Comparison of ENCODE assay signal across 19 cellular contexts in the genomic region with DNA sequence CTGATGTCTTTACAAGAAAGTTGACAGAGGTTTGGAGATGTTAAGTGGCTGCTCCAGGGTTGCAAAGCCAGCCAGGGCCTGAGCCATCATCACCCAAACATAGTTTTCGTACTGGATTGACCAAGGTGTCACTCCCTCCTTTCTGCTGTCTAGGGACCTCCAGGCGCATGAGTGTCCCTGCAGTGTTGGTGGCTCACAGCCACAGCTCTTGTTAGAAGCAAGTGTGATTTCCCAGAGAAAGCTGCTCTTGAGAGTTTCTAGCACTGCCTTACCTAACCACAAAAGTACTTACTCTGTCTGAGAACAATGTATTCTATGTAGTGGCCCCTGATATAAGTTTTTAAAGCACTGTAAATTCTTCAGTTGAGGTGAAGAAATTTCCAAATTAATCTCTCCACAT.
DNase-seq lines count a peak whose midpoint lies in the region; ATAC-seq, FAIRE-seq and TF ChIP-seq lines count a peak whose summit lies in the region.
"Had no signal": no experiment of that assay in that cellular context is flagged by ENCODE, and none has a peak within 500 bp of the region (broad histone marks: within the 10 kb centered on the region; RNA-seq: fewer than 3 reads in every experiment).

No MANE protein-coding gene starts in this region.

- H3K9me2 ChIP-seq in MM.1S (replicated peaks; ENCODE audit: insufficient read depth, low read length): no peaks in the 10 kb centered on the region

- no peak for TF ChIP-seq CTCF in MM.1S (IDR thresholded peaks at IDR 0.05; ENCODE audit: low read length)
- no peak for TF ChIP-seq CTCF in astrocyte (IDR thresholded peaks at IDR 0.05; ENCODE audit: insufficient read depth, low read depth, low read length)
- TF ChIP-seq CTCF in nephron progenitor cell (IDR thresholded peaks at IDR 0.05): no peak
- no peak for TF ChIP-seq CTCF in Peyer's patch (IDR thresholded peaks at IDR 0.05)

- H3K36me3 Mint-ChIP-seq in astrocyte (ENCODE audit: low read depth, unreplicated experiment): no peaks in the 10 kb centered on the region
- H3K36me3 Mint-ChIP-seq in nephron progenitor cell (ENCODE audit: low read depth): no peaks in the 10 kb centered on the region

- no peak overlapping the region for H3K27ac ChIP-seq in MM.1S (ENCODE audit: low read length)
- H3K27ac ChIP-seq in astrocyte (ENCODE audit: low read depth, low read length): no peak overlapping the region
- H3K27ac ChIP-seq in Peyer's patch: no peak overlapping the region
- H3K27ac ChIP-seq: HL-60 had no signal

- H3K36me3 ChIP-seq in MM.1S (replicated peaks; ENCODE audit: insufficient read depth, low read length): no peaks in the 10 kb centered on the region
- no peaks in the 10 kb centered on the region for H3K36me3 ChIP-seq in astrocyte (ENCODE audit: insufficient read depth, low read length)
- H3K36me3 ChIP-seq in Peyer's patch: no peaks in the 10 kb centered on the region

- H3K4me3 Mint-ChIP-seq in astrocyte (ENCODE audit: unreplicated experiment): no peak overlapping the region
- no peak overlapping the region for H3K4me3 Mint-ChIP-seq in nephron progenitor cell
- H3K4me3 Mint-ChIP-seq: B cell, T-helper 17 cell had no signal

- no peaks in the 10 kb centered on the region for H3K27me3 Mint-ChIP-seq in astrocyte (ENCODE audit: low read depth, unreplicated experiment)
- peaks cover 11% of the 10 kb centered on the region for H3K27me3 Mint-ChIP-seq in nephron progenitor cell (ENCODE audit: low read depth, poor library complexity)
- H3K27me3 Mint-ChIP-seq: B cell, T-helper 17 cell had no signal

- H3K27ac Mint-ChIP-seq in astrocyte (ENCODE audit: unreplicated experiment) (no peak overlapping the region), nephron progenitor cell (peak overlapping the region; percentile 8)
- H3K27ac Mint-ChIP-seq: B cell, T-helper 17 cell had no signal

- H3K4me3 ChIP-seq in MM.1S (ENCODE audit: low read length) (no peak overlapping the region), astrocyte (ENCODE audit: insufficient read depth, low read depth, low read length) (no peak overlapping the region), Peyer's patch (no peak overlapping the region)

- no peak for ATAC-seq in HG03025 (IDR thresholded peaks at IDR 0.05; ENCODE audit: low FRiP score, unreplicated experiment)
- ATAC-seq: Panc1, T-helper 17 cell had no signal

- H3K9me3 Mint-ChIP-seq in astrocyte (ENCODE audit: unreplicated experiment) (no peaks in the 10 kb centered on the region), nephron progenitor cell (peaks cover 4% of the 10 kb centered on the region)

- H2AFZ ChIP-seq in MM.1S (ENCODE audit: low read length) (no peak overlapping the region), astrocyte (ENCODE audit: low read depth, low read length) (no peak overlapping the region)

- H3K4me1 Mint-ChIP-seq in astrocyte (ENCODE audit: low read depth, unreplicated experiment): peaks cover 4% of the 10 kb centered on the region
- H3K4me1 Mint-ChIP-seq in nephron progenitor cell: peaks cover 20% of the 10 kb centered on the region
- H3K4me1 Mint-ChIP-seq: B cell had no signal

- DNase-seq in DMS79 treated with DMSO at 0.1 percent for 48 hours (lab: John Stamatoyannopoulos, UW): peak; percentile 57
- peak; percentile 16 for DNase-seq in MM.1S
- peak; percentile 8 for DNase-seq in astrocyte (ENCODE audit: low read depth)
- no peak for DNase-seq in nephron progenitor cell
- DNase-seq in GM19238 (ENCODE audit: insufficient read length, low spot score): no peak
- DNase-seq in Peyer's patch: no peak
- DNase-seq in MV-4-11 (lab: John Stamatoyannopoulos, UW): no peak
- DNase-seq: DMS 273 treated with DMSO at 0.1 percent for 48 hours, EL, KBM-7, NCI-H1092, NCI-H187 treated with DMSO at 0.1 percent for 48 hours, NCI-H524, SHP77, T-helper 17 cell had no signal

- H3K9ac ChIP-seq in MM.1S (ENCODE audit: low read length) (no peak overlapping the region), astrocyte (ENCODE audit: low read length) (no peak overlapping the region)

- H3K4me2 ChIP-seq in MM.1S (ENCODE audit: low read depth, low read length): no peak overlapping the region
- H3K4me2 ChIP-seq in astrocyte (ENCODE audit: low read length): no peak overlapping the region

- no peaks in the 10 kb centered on the region for H3K4me1 ChIP-seq in MM.1S (ENCODE audit: low read length)
- no peaks in the 10 kb centered on the region for H3K4me1 ChIP-seq in astrocyte (ENCODE audit: insufficient read depth, low read length)
- no peaks in the 10 kb centered on the region for H3K4me1 ChIP-seq in Peyer's patch

- no peaks in the 10 kb centered on the region for H3K9me3 ChIP-seq in MM.1S (replicated peaks; ENCODE audit: insufficient read depth, low read length)
- H3K9me3 ChIP-seq in astrocyte (ENCODE audit: insufficient read depth, low read depth, low read length): no peaks in the 10 kb centered on the region
- no peaks in the 10 kb centered on the region for H3K9me3 ChIP-seq in Peyer's patch

- H4K20me1 ChIP-seq in MM.1S (ENCODE audit: insufficient read depth, low read length) (no peaks in the 10 kb centered on the region), astrocyte (ENCODE audit: insufficient read depth, low read length) (no peaks in the 10 kb centered on the region)

- TF ChIP-seq POLR2A in Peyer's patch (IDR thresholded peaks at IDR 0.05): no peak

- no peaks in the 10 kb centered on the region for H3K79me2 ChIP-seq in MM.1S (ENCODE audit: low read length)
- no peaks in the 10 kb centered on the region for H3K79me2 ChIP-seq in astrocyte (ENCODE audit: insufficient read depth, low read length)

- H3F3A ChIP-seq in MM.1S (ENCODE audit: insufficient read depth, low read length): no peaks in the 10 kb centered on the region

- H3K27me3 ChIP-seq in MM.1S (replicated peaks; ENCODE audit: insufficient read depth, low read length): no peaks in the 10 kb centered on the region
- H3K27me3 ChIP-seq in astrocyte (ENCODE audit: insufficient read depth, low read length): no peaks in the 10 kb centered on the region
- H3K27me3 ChIP-seq in Peyer's patch: no peaks in the 10 kb centered on the region

- no peak for FAIRE-seq in astrocyte (lab: Jason Lieb, UNC)

Comparison
In these comparisons a context has a peak if more than half of its experiments do, and no peak if none do; other contexts are left out.
1. DNase-seq: peak in DMS79 treated with DMSO at 0.1 percent for 48 hours (single experiment), MM.1S (single experiment) and astrocyte (single experiment); none in nephron progenitor cell (single experiment), GM19238 (single experiment), Peyer's patch (0 of 3) and MV-4-11 (single experiment).